Comparison of ENCODE assay signal across 8 cellular contexts in genomic region chr6:28589234-28589951, GRCh38.
DNase-seq lines count a peak whose midpoint lies in the region; ATAC-seq, FAIRE-seq and TF ChIP-seq lines count a peak whose summit lies in the region.

No MANE protein-coding gene starts in this region.

- H3K9me3 ChIP-seq in OCI-LY1 (ENCODE audit: low read length), result no peaks in the 10 kb centered on the region
- H3K9me3 ChIP-seq in keratinocyte (ENCODE audit: control insufficient read depth, low read depth, low read length), result no peaks in the 10 kb centered on the region
- H3K9me3 ChIP-seq in Peyer's patch, result no peaks in the 10 kb centered on the region

- H3K4me3 ChIP-seq in OCI-LY1 (ENCODE audit: low read depth, low read length, poor library complexity, severe bottlenecking) (no peak overlapping the region), keratinocyte (ENCODE audit: control insufficient read depth in 2 of 3, extremely low read depth in 1 of 3, insufficient read depth in 2 of 3, low read depth in 1 of 3, low read length in 3 of 3) (peak overlapping the region in 2 of 3 experiments; percentile 4 to 29), Peyer's patch (no peak overlapping the region)

- H3K4me2 ChIP-seq in OCI-LY1 (ENCODE audit: low read length) (0 out of 2 replicates have a peak overlapping the region, but pooled peaks have one; percentile 20), keratinocyte (ENCODE audit: control insufficient read depth, extremely low read depth, insufficient read depth, low read depth, low read length) (peak overlapping the region; percentile 70)

- H3K27me3 Mint-ChIP-seq in activated CD4-positive, alpha-beta T cell treated with anti-CD3 and anti-CD28 coated beads for 36 hours, result peaks cover 60% of the 10 kb centered on the region
- H3K27me3 Mint-ChIP-seq in stimulated activated naive CD8-positive, alpha-beta T cell treated with anti-CD3 and anti-CD28 coated beads, Interleukin-15, amount 100 ng/mL, for 72 hours, result peaks cover 88% of the 10 kb centered on the region

- H3K27me3 ChIP-seq in OCI-LY1 (ENCODE audit: insufficient read depth, low read length) (peaks cover 3% of the 10 kb centered on the region; the same call in 1 of the 2 replicates), keratinocyte (ENCODE audit: control insufficient read depth, extremely low read depth, insufficient read depth, low read length) (no peaks in the 10 kb centered on the region), Peyer's patch (peaks cover 0 to 13% of the 10 kb centered on the region in 2 donors)

- no peaks in the 10 kb centered on the region for H3F3A ChIP-seq in OCI-LY1 (ENCODE audit: insufficient read depth, low read length)

- H2AFZ ChIP-seq in OCI-LY1 (ENCODE audit: low read length) (no peak overlapping the region), keratinocyte (ENCODE audit: control insufficient read depth, low read length) (peak overlapping the region; percentile 14)

- TF ChIP-seq POLR2A in Peyer's patch (IDR thresholded peaks at IDR 0.05), result no peak

- peak; percentile 62 for ATAC-seq in activated CD4-positive, alpha-beta T cell treated with anti-CD3 and anti-CD28 coated beads for 36 hours
- peak; percentile 65 for ATAC-seq in HG03175 (IDR thresholded peaks at IDR 0.05; ENCODE audit: unreplicated experiment)
- ATAC-seq in stimulated activated naive CD8-positive, alpha-beta T cell treated with anti-CD3 and anti-CD28 coated beads, Interleukin-15, amount 100 ng/mL, for 72 hours, result peak; percentile 82

- TF ChIP-seq CTCF in OCI-LY1 (IDR thresholded peaks at IDR 0.05; ENCODE audit: low read length) (no peak), keratinocyte (optimal IDR thresholded peaks at IDR 0.05 in 1 of 3, IDR thresholded peaks at IDR 0.05 in 1 of 3, conservative IDR thresholded peaks at IDR 0.05 in 1 of 3; ENCODE audit: extremely low read depth in 1 of 3, insufficient read depth in 2 of 3, low read length in 3 of 3) (no peak), Peyer's patch (IDR thresholded peaks at IDR 0.05) (no peak)

- peak overlapping the region; percentile 24 for H3K27ac Mint-ChIP-seq in activated CD4-positive, alpha-beta T cell treated with anti-CD3 and anti-CD28 coated beads for 36 hours
- peak overlapping the region in 1 of 2 donors; percentile 85 for H3K27ac Mint-ChIP-seq in stimulated activated naive CD8-positive, alpha-beta T cell treated with anti-CD3 and anti-CD28 coated beads, Interleukin-15, amount 100 ng/mL, for 72 hours

- intact Hi-C loops in activated CD4-positive, alpha-beta T cell treated with anti-CD3 and anti-CD28 coated beads for 36 hours (cut with DNase I, micrococcal nuclease), result loop anchor here (2.0 to 10.0 kb wide), 8 partner anchors 68 to 455 kb away; partner anchors contain the start of genes ZSCAN12 (in 1 of the 2) and ZSCAN23 (in 1 of the 2)

- no peaks in the 10 kb centered on the region for H3K4me1 ChIP-seq in OCI-LY1 (ENCODE audit: insufficient read depth, low read length, severe bottlenecking)
- peaks cover 22% of the 10 kb centered on the region for H3K4me1 ChIP-seq in keratinocyte (ENCODE audit: control insufficient read depth, extremely low read depth, insufficient read depth, low read length)
- no peaks in the 10 kb centered on the region for H3K4me1 ChIP-seq in Peyer's patch

- no peaks in the 10 kb centered on the region for H3K36me3 ChIP-seq in OCI-LY1 (ENCODE audit: insufficient read depth, low read length)
- H3K36me3 ChIP-seq in keratinocyte (ENCODE audit: control insufficient read depth in 2 of 2, extremely low read depth in 1 of 2, insufficient read depth in 2 of 2, low read length in 2 of 2), result no peaks in the 10 kb centered on the region
- no peaks in the 10 kb centered on the region for H3K36me3 ChIP-seq in Peyer's patch

- dilution Hi-C loops in keratinocyte (cut with MboI; ENCODE audit: extremely low pct_ligation_motif_present, low sequenced_read_pairs), result no loop called here

- no peaks in the 10 kb centered on the region for H3K9me2 ChIP-seq in OCI-LY1 (ENCODE audit: low read depth, low read length)

- CTCF ChIA-PET in activated CD4-positive, alpha-beta T cell treated with anti-CD3 and anti-CD28 coated beads for 36 hours (lab: Charles Lee), result interaction anchor here (1.2 to 1.6 kb wide), 2 partner anchors 9 to 47 kb away, joined by 5 to 7 read pairs; no protein-coding TSS in a partner anchor

- POLR2A ChIA-PET in activated CD4-positive, alpha-beta T cell treated with anti-CD3 and anti-CD28 coated beads for 36 hours (lab: Charles Lee), result no interaction called here

- H3K9me3 Mint-ChIP-seq in activated CD4-positive, alpha-beta T cell treated with anti-CD3 and anti-CD28 coated beads for 36 hours (ENCODE audit: low read depth), result peaks cover 2% of the 10 kb centered on the region
- H3K9me3 Mint-ChIP-seq in stimulated activated naive CD8-positive, alpha-beta T cell treated with anti-CD3 and anti-CD28 coated beads, Interleukin-15, amount 100 ng/mL, for 72 hours, result no peaks in the 10 kb centered on the region

- H4K20me1 ChIP-seq in OCI-LY1 (ENCODE audit: insufficient read depth, low read length) (no peaks in the 10 kb centered on the region), keratinocyte (ENCODE audit: control insufficient read depth, extremely low read depth, insufficient read depth, low read length) (no peaks in the 10 kb centered on the region)

- no peak overlapping the region for H3K9ac ChIP-seq in OCI-LY1 (ENCODE audit: low read length)
- H3K9ac ChIP-seq in keratinocyte (ENCODE audit: control insufficient read depth, extremely low read depth, insufficient read depth, low read length), result no peak overlapping the region

- H3K27ac ChIP-seq in OCI-LY1 (ENCODE audit: low read depth, low read length, poor library complexity, severe bottlenecking), result no peak overlapping the region
- peak overlapping the region; percentile 17 for H3K27ac ChIP-seq in keratinocyte (ENCODE audit: control insufficient read depth, insufficient read depth, low read length)
- H3K27ac ChIP-seq in Peyer's patch, result no peak overlapping the region

- peaks cover 34% of the 10 kb centered on the region for H3K4me1 Mint-ChIP-seq in activated CD4-positive, alpha-beta T cell treated with anti-CD3 and anti-CD28 coated beads for 36 hours
- H3K4me1 Mint-ChIP-seq in stimulated activated naive CD8-positive, alpha-beta T cell treated with anti-CD3 and anti-CD28 coated beads, Interleukin-15, amount 100 ng/mL, for 72 hours, result peaks cover 38% of the 10 kb centered on the region

- peak; percentile 90 for FAIRE-seq in keratinocyte (lab: Jason Lieb, UNC)

- H3K9me1 ChIP-seq in keratinocyte (ENCODE audit: control insufficient read depth, extremely low read depth, insufficient read depth, low read length), result no peaks in the 10 kb centered on the region

- peak overlapping the region; percentile 51 for H3K4me3 Mint-ChIP-seq in activated CD4-positive, alpha-beta T cell treated with anti-CD3 and anti-CD28 coated beads for 36 hours
- peak overlapping the region; percentile 59 to 75 for H3K4me3 Mint-ChIP-seq in stimulated activated naive CD8-positive, alpha-beta T cell treated with anti-CD3 and anti-CD28 coated beads, Interleukin-15, amount 100 ng/mL, for 72 hours

- peak; percentile 74 for DNase-seq in activated CD4-positive, alpha-beta T cell treated with anti-CD3 and anti-CD28 coated beads for 36 hours
- no peak for DNase-seq in activated CD4-positive, alpha-beta T cell treated with anti-CD3 and anti-CD28 coated beads for 4 hours
- peak; percentile 93 for DNase-seq in astrocyte of the hippocampus (ENCODE audit: low read depth, low spot score)
- peak; percentile 95 for DNase-seq in keratinocyte (ENCODE audit: low read depth, low spot score)
- peak; percentile 53 to 72 for DNase-seq in stimulated activated naive CD8-positive, alpha-beta T cell treated with anti-CD3 and anti-CD28 coated beads, Interleukin-15, amount 100 ng/mL, for 72 hours
- DNase-seq in Peyer's patch, result no peak

- H3K79me2 ChIP-seq in OCI-LY1 (ENCODE audit: insufficient read depth, low read length) (no peaks in the 10 kb centered on the region), keratinocyte (ENCODE audit: control insufficient read depth, insufficient read depth, low read length) (no peaks in the 10 kb centered on the region)

- H3K36me3 Mint-ChIP-seq in activated CD4-positive, alpha-beta T cell treated with anti-CD3 and anti-CD28 coated beads for 36 hours (ENCODE audit: low read depth), result no peaks in the 10 kb centered on the region

Comparison
In these comparisons a context has a peak if more than half of its experiments do, and no peak if none do; other contexts are left out.
1. DNase-seq: peak in activated CD4-positive, alpha-beta T cell treated with anti-CD3 and anti-CD28 coated beads for 36 hours (single experiment), astrocyte of the hippocampus (single experiment), keratinocyte (single experiment) and stimulated activated naive CD8-positive, alpha-beta T cell treated with anti-CD3 and anti-CD28 coated beads, Interleukin-15, amount 100 ng/mL, for 72 hours (2 of 2); none in activated CD4-positive, alpha-beta T cell treated with anti-CD3 and anti-CD28 coated beads for 4 hours (0 of 2) and Peyer's patch (0 of 3).
2. H3K4me3 ChIP-seq: peak in keratinocyte (2 of 3); none in OCI-LY1 (single experiment) and Peyer's patch (0 of 4).
3. Peak in every context shown above with its lines, with median percentiles within 50 percentile points of each other: ATAC-seq.